In genomic region chr17:51354908-51355307, GRCh38 we compare ENCODE assay signal across 27 cellular contexts.
DNase-seq lines count a peak whose midpoint lies in the region; TF ChIP-seq lines count a peak whose summit lies in the region.
"Had no signal": no experiment of that assay in that cellular context is flagged by ENCODE, and none has a peak within 500 bp of the region (broad histone marks: within the 10 kb centered on the region; RNA-seq: fewer than 3 reads in every experiment).

No MANE protein-coding gene starts in this region.

- no peaks in the 10 kb centered on the region for H3K36me3 Mint-ChIP-seq in chondrocyte (ENCODE audit: low read depth)
- H3K36me3 Mint-ChIP-seq: activated naive CD4-positive, alpha-beta T cell treated with anti-CD3 and anti-CD28 coated beads, Interleukin-2, amount 50 U/mL, for 24 hours; CD4-positive, alpha-beta memory T cell had no signal

- no peak overlapping the region for H3K4me3 Mint-ChIP-seq in chondrocyte (ENCODE audit: unreplicated experiment)
- H3K4me3 Mint-ChIP-seq: activated CD8-positive, alpha-beta T cell treated with anti-CD3 and anti-CD28 coated beads, Interleukin-2, amount 10 ng/mL, durations not matched to agents 7 days and 5 days; activated naive CD4-positive, alpha-beta T cell treated with anti-CD3 and anti-CD28 coated beads, Interleukin-2, amount 50 U/mL, for 24 hours; activated T-helper 17 cell treated with anti-CD3 and anti-CD28 coated beads, Interleukin-2, amount 50 U/mL, for 72 hours; CD4-positive, alpha-beta memory T cell; effector memory CD8-positive, alpha-beta T cell had no signal

- no peaks in the 10 kb centered on the region for H3K9me3 Mint-ChIP-seq in chondrocyte (ENCODE audit: low read depth)
- H3K9me3 Mint-ChIP-seq: activated naive CD4-positive, alpha-beta T cell treated with anti-CD3 and anti-CD28 coated beads, Interleukin-2, amount 50 U/mL, for 24 hours; activated T-helper 17 cell treated with anti-CD3 and anti-CD28 coated beads, Interleukin-2, amount 50 U/mL, for 72 hours; CD4-positive, alpha-beta memory T cell; effector memory CD8-positive, alpha-beta T cell had no signal

- H3K27ac Mint-ChIP-seq in chondrocyte (ENCODE audit: unreplicated experiment), result no peak overlapping the region
- H3K27ac Mint-ChIP-seq: activated CD8-positive, alpha-beta T cell treated with anti-CD3 and anti-CD28 coated beads, Interleukin-2, amount 10 ng/mL, durations not matched to agents 7 days and 5 days; activated naive CD4-positive, alpha-beta T cell treated with anti-CD3 and anti-CD28 coated beads, Interleukin-2, amount 50 U/mL, for 24 hours; activated T-helper 17 cell treated with anti-CD3 and anti-CD28 coated beads, Interleukin-2, amount 50 U/mL, for 72 hours; CD4-positive, alpha-beta memory T cell; effector memory CD8-positive, alpha-beta T cell had no signal

- H3K27ac ChIP-seq in substantia nigra (ENCODE audit: low read depth, low read length, poor library complexity, severe bottlenecking), result peak overlapping the region; percentile 46
- H3K27ac ChIP-seq: coronary artery, parathyroid adenoma, Peyer's patch, WERI-Rb-1 had no signal

- peak; percentile 84 to 92 for DNase-seq in NCI-H2081 (lab: John Stamatoyannopoulos, UW)
- DNase-seq in NCI-H2081 treated with DMSO at 0.1 percent for 48 hours (lab: John Stamatoyannopoulos, UW), result no peak
- peak; percentile 99 for DNase-seq in NCI-H69 (lab: John Stamatoyannopoulos, UW)
- DNase-seq in cerebellar cortex (ENCODE audit: low spot score), result peak; percentile 73
- peak in 2 of 49 donors; percentile 40 to 68 for DNase-seq in substantia nigra (lab: John Stamatoyannopoulos, UW)
- no peak for DNase-seq in activated CD8-positive, alpha-beta memory T cell treated with anti-CD3 and anti-CD28 coated beads, Interleukin-2, amount 50 U/mL, for 48 hours
- no peak for DNase-seq in chondrocyte (ENCODE audit: low spot score)
- DNase-seq: activated CD4-positive, alpha-beta T cell treated with anti-CD3 and anti-CD28 coated beads for 4 hours; activated CD8-positive, alpha-beta T cell treated with anti-CD3 and anti-CD28 coated beads, Interleukin-2, amount 10 ng/mL, durations not matched to agents 7 days and 5 days; AML-193; amygdala; CD4-positive, alpha-beta memory T cell; effector memory CD8-positive, alpha-beta T cell; mesenchymal stem cell; MM.1S; NCI-H187; NCI-H2171 treated with DMSO at 0.1 percent for 48 hours; NCI-H526; Peyer's patch; SHP77 treated with DMSO at 0.1 percent for 48 hours; small intestine; stimulated activated naive CD4-positive, alpha-beta T cell treated with Interleukin-2 at 50 U/mL for 16 hours; WERI-Rb-1 had no signal

- no peak for TF ChIP-seq CTCF in chondrocyte (IDR thresholded peaks at IDR 0.05)

- H3K27me3 Mint-ChIP-seq in chondrocyte (ENCODE audit: low read depth), result peaks cover 14% of the 10 kb centered on the region

- peaks cover 20% of the 10 kb centered on the region for H3K4me1 Mint-ChIP-seq in chondrocyte (ENCODE audit: low read depth)
- H3K4me1 Mint-ChIP-seq: activated naive CD4-positive, alpha-beta T cell treated with anti-CD3 and anti-CD28 coated beads, Interleukin-2, amount 50 U/mL, for 24 hours; activated T-helper 17 cell treated with anti-CD3 and anti-CD28 coated beads, Interleukin-2, amount 50 U/mL, for 72 hours; CD4-positive, alpha-beta memory T cell had no signal

Comparison
In these comparisons a context has a peak if more than half of its experiments do, and no peak if none do; other contexts are left out.
1. DNase-seq: peak in NCI-H2081 (2 of 2), NCI-H69 (single experiment) and cerebellar cortex (single experiment); none in NCI-H2081 treated with DMSO at 0.1 percent for 48 hours (single experiment), activated CD8-positive, alpha-beta memory T cell treated with anti-CD3 and anti-CD28 coated beads, Interleukin-2, amount 50 U/mL, for 48 hours (single experiment) and chondrocyte (single experiment).